In genomic region chr17:1997146-1997586, GRCh38 we compare ENCODE assay signal across 12 cellular contexts. TPM values are rescaled to one million over a fixed set of nuclear protein-coding genes. Genes with fewer than 3 reads are reported as not detected.
A peak's percentile ranks its signal among the peaks of the same experiment; 100 is the strongest.
DNase-seq lines count a peak whose midpoint lies in the region; ATAC-seq, FAIRE-seq and TF ChIP-seq lines count a peak whose summit lies in the region.
"Had no signal": no experiment of that assay in that cellular context is flagged by ENCODE, and none has a peak within 500 bp of the region (broad histone marks: within the 10 kb centered on the region; RNA-seq: fewer than 3 reads in every experiment).

No MANE protein-coding gene starts in this region.

- H3K27me3 ChIP-seq in naive thymus-derived CD4-positive, alpha-beta T cell (ENCODE audit: control insufficient read depth in 2 of 2, insufficient read depth in 2 of 2, low read length in 2 of 2): no peaks in the 10 kb centered on the region
- H3K27me3 ChIP-seq in upper lobe of left lung: peaks cover 0 to 6% (median 0%) of the 10 kb centered on the region in 4 donors

- H3K9ac ChIP-seq in ES-I3 (ENCODE audit: low read depth, low read length): peak overlapping the region; percentile 62; the same call in 1 of the 2 replicates

- TF ChIP-seq CTCF in epithelial cell of proximal tubule (conservative IDR thresholded peaks at IDR 0.05; ENCODE audit: low read depth, low read length) (peak; percentile 15), neural crest cell (conservative IDR thresholded peaks at IDR 0.05) (no peak), upper lobe of left lung (IDR thresholded peaks at IDR 0.05) (no peak)

- H3K4me3 Mint-ChIP-seq in neural crest cell: peak overlapping the region; percentile 61
- H3K4me3 Mint-ChIP-seq in naive thymus-derived CD4-positive, alpha-beta T cell: peak overlapping the region in 4 of 10 donors; percentile 1 to 49 (median 19)

- intact Hi-C loops in naive thymus-derived CD4-positive, alpha-beta T cell (cut with micrococcal nuclease): no loop called here

- no peak overlapping the region for H3K4me3 ChIP-seq in epithelial cell of proximal tubule (ENCODE audit: low read depth, low read length)
- no peak overlapping the region for H3K4me3 ChIP-seq in naive thymus-derived CD4-positive, alpha-beta T cell (ENCODE audit: low read length)
- H3K4me3 ChIP-seq in upper lobe of left lung: no peak overlapping the region

- peak; percentile 11 for FAIRE-seq in RCC 7860 (lab: Jason Lieb, UNC)

- no peak for ATAC-seq in naive thymus-derived CD4-positive, alpha-beta T cell
- no peak for ATAC-seq in upper lobe of left lung (ENCODE audit: low FRiP score in 2 of 2)
- ATAC-seq: stimulated activated naive CD8-positive, alpha-beta T cell treated with anti-CD3 and anti-CD28 coated beads, Interleukin-15, Interleukin-2, amounts not matched to agents 100 U/mL and 50 U/mL, for 24 hours had no signal

- H3K36me3 ChIP-seq in ES-I3 (ENCODE audit: insufficient read depth, low read length) (no peaks in the 10 kb centered on the region), upper lobe of left lung (no peaks in the 10 kb centered on the region)
- no peaks in the 10 kb centered on the region for H3K36me3 ChIP-seq in naive thymus-derived CD4-positive, alpha-beta T cell (ENCODE audit: control insufficient read depth in 2 of 3, insufficient read depth in 3 of 3, low read length in 3 of 3)

- H3K27me3 Mint-ChIP-seq in neural crest cell (ENCODE audit: low read depth): peaks cover 8% of the 10 kb centered on the region
- H3K27me3 Mint-ChIP-seq in naive thymus-derived CD4-positive, alpha-beta T cell: peaks cover 30 to 41% (median 31%) of the 10 kb centered on the region in 5 donors

- H3K36me3 Mint-ChIP-seq in neural crest cell (ENCODE audit: low read depth): no peaks in the 10 kb centered on the region
- H3K36me3 Mint-ChIP-seq in naive thymus-derived CD4-positive, alpha-beta T cell: peaks cover 0 to 7% (median 0%) of the 10 kb centered on the region in 5 donors

- CTCF ChIA-PET in naive thymus-derived CD4-positive, alpha-beta T cell (lab: Charles Lee): no interaction called here

- H3K4me1 ChIP-seq in ES-I3 (ENCODE audit: insufficient read depth, low read length) (peaks cover 19% of the 10 kb centered on the region; the same call in 1 of the 2 replicates), upper lobe of left lung (peaks cover 27 to 46% (median 35%) of the 10 kb centered on the region in 4 donors)
- no peaks in the 10 kb centered on the region for H3K4me1 ChIP-seq in naive thymus-derived CD4-positive, alpha-beta T cell (ENCODE audit: control insufficient read depth in 2 of 2, insufficient read depth in 2 of 2, low read length in 2 of 2)

- whole genome bisulfite sequencing in upper lobe of left lung, 2 donors: 86 to 89% methylated on average over 12 of the region's 12 CpGs

- no peaks in the 10 kb centered on the region for H3K9me3 ChIP-seq in ES-I3 (ENCODE audit: control insufficient read depth, insufficient read depth, low read length)
- no peaks in the 10 kb centered on the region for H3K9me3 ChIP-seq in naive thymus-derived CD4-positive, alpha-beta T cell (ENCODE audit: control insufficient read depth in 2 of 3, low read length in 3 of 3)
- H3K9me3 ChIP-seq in upper lobe of left lung: no peaks in the 10 kb centered on the region

- no peak for TF ChIP-seq EP300 in upper lobe of left lung (IDR thresholded peaks at IDR 0.05)

- no peak overlapping the region for H3K27ac Mint-ChIP-seq in neural crest cell (ENCODE audit: unreplicated experiment)
- H3K27ac Mint-ChIP-seq in naive thymus-derived CD4-positive, alpha-beta T cell: peak overlapping the region in 1 of 9 donors; percentile 16

- DNase-seq in RCC 7860 (ENCODE audit: low spot score): peak; percentile 55
- DNase-seq in epithelial cell of proximal tubule (ENCODE audit: low read depth): peak; percentile 36
- DNase-seq in neural crest cell (ENCODE audit: low read depth, low spot score): no peak
- no peak for DNase-seq in naive thymus-derived CD4-positive, alpha-beta T cell
- DNase-seq in NCI-H1436 (lab: John Stamatoyannopoulos, UW): no peak
- DNase-seq in upper lobe of left lung: no peak
- DNase-seq in activated CD4-positive, alpha-beta T cell treated with anti-CD3 and anti-CD28 coated beads for 1 hour: no peak
- DNase-seq: activated CD4-positive, alpha-beta T cell treated with anti-CD3 and anti-CD28 coated beads for 4 hours; activated gamma-delta T cell; naive B cell; stimulated activated naive CD8-positive, alpha-beta T cell treated with anti-CD3 and anti-CD28 coated beads, Interleukin-15, Interleukin-2, amounts not matched to agents 100 U/mL and 50 U/mL, for 24 hours had no signal

- H3K27ac ChIP-seq in naive thymus-derived CD4-positive, alpha-beta T cell (ENCODE audit: low read depth, low read length): no peak overlapping the region
- H3K27ac ChIP-seq in upper lobe of left lung: peak overlapping the region in 2 of 4 donors; percentile 64 to 68

- H3K9me3 Mint-ChIP-seq in neural crest cell: no peaks in the 10 kb centered on the region
- H3K9me3 Mint-ChIP-seq in naive thymus-derived CD4-positive, alpha-beta T cell: no peaks in the 10 kb centered on the region
- H3K9me3 Mint-ChIP-seq: naive B cell had no signal

- POLR2A ChIA-PET in naive thymus-derived CD4-positive, alpha-beta T cell (lab: Charles Lee): no interaction called here

- peaks cover 40% of the 10 kb centered on the region for H3K4me1 Mint-ChIP-seq in neural crest cell
- peaks cover 0 to 10% (median 0%) of the 10 kb centered on the region in 7 donors for H3K4me1 Mint-ChIP-seq in naive thymus-derived CD4-positive, alpha-beta T cell

- TF ChIP-seq POLR2A in upper lobe of left lung (IDR thresholded peaks at IDR 0.05): no peak

RNA-seq across cellular contexts. Expression of gene RTN4RL1, which starts 28.0 kb away (rescaled TPM):
- total RNA-seq in epithelial cell of proximal tubule (not detected in 2 replicates), neural crest cell (0.36 and 0.47 TPM in 2 replicates), upper lobe of left lung (1 to 10 TPM; 5.1 to 7.3 (median 6.2) TPM)
- total RNA-seq in naive thymus-derived CD4-positive, alpha-beta T cell: 1 to 10 TPM in 1 of 5 experiments, under 1 TPM in 2, not detected in 2; 0.19 to 1.5 (median 0.49) TPM
- polyA plus RNA-seq in naive thymus-derived CD4-positive, alpha-beta T cell: under 1 TPM; 0.21 to 0.58 TPM

RNA-seq across cellular contexts. Expression of gene DPH1, which starts 32.8 kb away (rescaled TPM):
- 30.8 and 33.1 TPM in 2 replicates for total RNA-seq in epithelial cell of proximal tubule
- 29.7 and 35.1 TPM in 2 replicates for total RNA-seq in neural crest cell
- 100 to 1,000 TPM in 1 of 5 experiments, 10 to 100 TPM in 4; 47.3 to 124 (median 97.6) TPM for total RNA-seq in naive thymus-derived CD4-positive, alpha-beta T cell
- polyA plus RNA-seq in naive thymus-derived CD4-positive, alpha-beta T cell: 10 to 100 TPM; 32.9 to 51.3 TPM
- 100 to 1,000 TPM in 1 of 6 donors, 10 to 100 TPM in 5; 28.8 to 129 (median 45.1) TPM for total RNA-seq in upper lobe of left lung

RNA-seq across cellular contexts. Expression of gene OVCA2, which starts 44.7 kb away (rescaled TPM):
- total RNA-seq in epithelial cell of proximal tubule (55.4 and 60.9 TPM in 2 replicates), neural crest cell (25.6 and 29.8 TPM in 2 replicates), upper lobe of left lung (10 to 100 TPM; 20.1 to 56.1 (median 33.5) TPM)
- total RNA-seq in naive thymus-derived CD4-positive, alpha-beta T cell: 10 to 100 TPM; 24.5 to 37.9 (median 31.8) TPM
- 10 to 100 TPM; 52.7 to 65.5 TPM for polyA plus RNA-seq in naive thymus-derived CD4-positive, alpha-beta T cell

RNA-seq across cellular contexts. Expression of gene HIC1, which starts 57.7 kb away (rescaled TPM):
- total RNA-seq in epithelial cell of proximal tubule: 2.7 and 4.1 TPM in 2 replicates
- total RNA-seq in neural crest cell: 0.37 and 0.82 TPM in 2 replicates
- total RNA-seq in naive thymus-derived CD4-positive, alpha-beta T cell: 100 to 1,000 TPM in 1 of 5 experiments, 1 to 10 TPM in 4; 1.4 to 128 (median 6.3) TPM
- polyA plus RNA-seq in naive thymus-derived CD4-positive, alpha-beta T cell: under 1 TPM; 0.56 to 0.83 TPM
- 10 to 100 TPM in 5 of 6 donors, 1 to 10 TPM in 1; 8.0 to 25.5 (median 19.1) TPM for total RNA-seq in upper lobe of left lung

Comparison
In these comparisons a context has a peak if more than half of its experiments do, and no peak if none do; other contexts are left out.
1. DNase-seq: peak in RCC 7860 (single experiment) and epithelial cell of proximal tubule (single experiment); none in neural crest cell (single experiment), naive thymus-derived CD4-positive, alpha-beta T cell (0 of 9), NCI-H1436 (single experiment), upper lobe of left lung (0 of 2) and activated CD4-positive, alpha-beta T cell treated with anti-CD3 and anti-CD28 coated beads for 1 hour (single experiment).